In the genomic region with DNA sequence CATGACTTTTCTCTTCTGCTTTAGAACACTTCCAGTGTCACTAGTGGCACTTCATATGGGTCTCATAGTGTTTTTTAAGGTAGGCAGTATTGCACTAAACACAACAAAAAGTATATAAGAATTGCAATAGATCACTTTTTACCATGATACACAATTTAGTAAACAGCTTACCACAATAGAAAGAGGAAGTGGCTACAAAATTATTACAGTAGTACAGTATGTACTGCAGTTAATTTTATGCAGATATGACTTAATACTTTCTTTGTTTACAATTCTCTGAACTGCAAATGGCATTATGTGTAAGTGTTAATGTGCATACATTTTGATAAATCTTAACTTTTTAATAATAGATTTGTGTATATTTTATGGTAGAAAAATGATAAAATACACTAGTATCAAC, we compare ENCODE assay signal across 19 cellular contexts.
DNase-seq lines count a peak whose midpoint lies in the region; ATAC-seq, FAIRE-seq and TF ChIP-seq lines count a peak whose summit lies in the region.
"Had no signal": no experiment of that assay in that cellular context is flagged by ENCODE, and none has a peak within 500 bp of the region (broad histone marks: within the 10 kb centered on the region; RNA-seq: fewer than 3 reads in every experiment).

No MANE protein-coding gene starts in this region.

- no peaks in the 10 kb centered on the region for H3K36me3 Mint-ChIP-seq in activated CD8-positive, alpha-beta T cell treated with anti-CD3 and anti-CD28 coated beads for 36 hours (ENCODE audit: low read depth)

- H3K9me3 Mint-ChIP-seq in activated CD8-positive, alpha-beta T cell treated with anti-CD3 and anti-CD28 coated beads for 36 hours = no peaks in the 10 kb centered on the region

- TF ChIP-seq CTCF in activated CD8-positive, alpha-beta T cell treated with anti-CD3 and anti-CD28 coated beads for 36 hours (IDR thresholded peaks at IDR 0.05) = no peak

- no peak overlapping the region for H3K27ac Mint-ChIP-seq in activated CD8-positive, alpha-beta T cell treated with anti-CD3 and anti-CD28 coated beads for 36 hours
- H3K27ac Mint-ChIP-seq: GM23338 had no signal

- DNase-seq in activated CD8-positive, alpha-beta T cell treated with anti-CD3 and anti-CD28 coated beads for 36 hours = no peak
- no peak for DNase-seq in NCI-H1694 treated with DMSO at 0.1 percent for 48 hours (lab: John Stamatoyannopoulos, UW)
- no peak for DNase-seq in T-helper 2 cell
- DNase-seq: BE2C, DMS79, MM.1S, NCI-H1105 treated with DMSO at 0.1 percent for 48 hours, NCI-H2081, NCI-H2171 treated with DMSO at 0.1 percent for 48 hours, NCI-H446, NCI-H526 had no signal

- POLR2A ChIA-PET in activated CD8-positive, alpha-beta T cell treated with anti-CD3 and anti-CD28 coated beads for 36 hours (lab: Charles Lee) = no interaction called here

- CTCF ChIA-PET in activated CD8-positive, alpha-beta T cell treated with anti-CD3 and anti-CD28 coated beads for 36 hours (lab: Charles Lee) = no interaction called here

- intact Hi-C loops in activated CD8-positive, alpha-beta T cell treated with anti-CD3 and anti-CD28 coated beads for 36 hours (cut with micrococcal nuclease) = no loop called here

- H3K27me3 Mint-ChIP-seq in activated CD8-positive, alpha-beta T cell treated with anti-CD3 and anti-CD28 coated beads for 36 hours = peaks cover 6% of the 10 kb centered on the region

- no peak overlapping the region for H3K4me3 Mint-ChIP-seq in activated CD8-positive, alpha-beta T cell treated with anti-CD3 and anti-CD28 coated beads for 36 hours
- H3K4me3 Mint-ChIP-seq: GM23338 had no signal

- ATAC-seq in GM18499 (IDR thresholded peaks at IDR 0.05; ENCODE audit: insufficient read depth, unreplicated experiment) = peak; percentile 70
- ATAC-seq in GM18907 (IDR thresholded peaks at IDR 0.05; ENCODE audit: unreplicated experiment) = peak; percentile 52
- ATAC-seq in HG03159 (IDR thresholded peaks at IDR 0.05; ENCODE audit: unreplicated experiment) = peak; percentile 62
- ATAC-seq in activated CD8-positive, alpha-beta T cell treated with anti-CD3 and anti-CD28 coated beads for 36 hours = no peak
- ATAC-seq: GM23338, HepG2, K562, Right ventricle myocardium inferior had no signal

- peak; percentile 64 for FAIRE-seq in colon (lab: Jason Lieb, UNC)
- FAIRE-seq: HepG2, K562 had no signal

- no peaks in the 10 kb centered on the region for H3K4me1 Mint-ChIP-seq in activated CD8-positive, alpha-beta T cell treated with anti-CD3 and anti-CD28 coated beads for 36 hours (ENCODE audit: low read depth)
